In the genomic region with DNA sequence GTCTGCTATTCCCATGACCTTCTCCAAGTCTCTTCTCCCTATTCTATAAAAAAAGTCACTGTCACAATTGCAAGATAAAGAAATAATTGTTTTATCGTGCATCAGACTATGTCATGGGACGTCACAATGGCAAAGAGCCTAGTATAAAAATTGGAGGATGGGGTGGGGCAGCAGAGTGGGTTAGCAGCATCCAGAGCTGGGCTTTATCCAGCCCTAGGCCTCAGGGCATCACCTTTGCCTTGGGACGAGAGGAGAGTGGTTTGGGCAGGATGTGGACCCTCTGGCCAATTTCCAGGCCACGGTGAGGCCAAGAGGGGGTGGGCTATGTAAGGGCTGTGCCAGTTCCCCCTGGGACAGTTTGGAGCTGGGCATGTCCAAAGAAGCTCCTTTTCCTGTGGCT, we compare ENCODE assay signal across 18 cellular contexts. TPM values are rescaled to one million over a fixed set of nuclear protein-coding genes. Genes with fewer than 3 reads are reported as not detected.
DNase-seq lines count a peak whose midpoint lies in the region; ATAC-seq lines count a peak whose summit lies in the region.
"Had no signal": no experiment of that assay in that cellular context is flagged by ENCODE, and none has a peak within 500 bp of the region (broad histone marks: within the 10 kb centered on the region; RNA-seq: fewer than 3 reads in every experiment).

No MANE protein-coding gene starts in this region.

- peaks cover 67% of the 10 kb centered on the region for H3K36me3 Mint-ChIP-seq in activated T-cell treated with anti-CD3 and anti-CD28 coated beads, Interleukin-2, amount 50 U/mL, for 24 hours (ENCODE audit: low read depth)
- H3K36me3 Mint-ChIP-seq in T-helper 17 cell (ENCODE audit: low read depth) (peaks cover 5% of the 10 kb centered on the region), immature natural killer cell (peaks cover 0 to 17% (median 8%) of the 10 kb centered on the region in 3 donors)
- H3K36me3 Mint-ChIP-seq in stimulated activated effector memory CD8-positive, alpha-beta T cell treated with anti-CD3 and anti-CD28 coated beads, Interleukin-12 subunit alpha, Interleukin-12 subunit beta, amount 100 ng/mL, for 72 hours = peaks cover 64% of the 10 kb centered on the region

- no peak overlapping the region for H3K4me3 Mint-ChIP-seq in activated T-cell treated with anti-CD3 and anti-CD28 coated beads, Interleukin-2, amount 50 U/mL, for 24 hours
- H3K4me3 Mint-ChIP-seq in T-helper 17 cell (no peak overlapping the region), immature natural killer cell (no peak overlapping the region)
- H3K4me3 Mint-ChIP-seq in stimulated activated effector memory CD8-positive, alpha-beta T cell treated with anti-CD3 and anti-CD28 coated beads, Interleukin-12 subunit alpha, Interleukin-12 subunit beta, amount 100 ng/mL, for 72 hours = no peak overlapping the region
- H3K4me3 Mint-ChIP-seq: type B pancreatic cell had no signal

- ATAC-seq in T-helper 17 cell (no peak), HG02642 (IDR thresholded peaks at IDR 0.05; ENCODE audit: poor library complexity, unreplicated experiment) (no peak)
- no peak for ATAC-seq in stimulated activated effector memory CD8-positive, alpha-beta T cell treated with anti-CD3 and anti-CD28 coated beads, Interleukin-12 subunit alpha, Interleukin-12 subunit beta, amount 100 ng/mL, for 72 hours
- ATAC-seq: A549, left cardiac atrium had no signal

- H3K4me1 Mint-ChIP-seq in activated T-cell treated with anti-CD3 and anti-CD28 coated beads, Interleukin-2, amount 50 U/mL, for 24 hours (ENCODE audit: low read depth) = peaks cover 18% of the 10 kb centered on the region
- H3K4me1 Mint-ChIP-seq in T-helper 17 cell = peaks cover 32% of the 10 kb centered on the region
- peaks cover 45 to 66% of the 10 kb centered on the region in 2 donors for H3K4me1 Mint-ChIP-seq in immature natural killer cell
- H3K4me1 Mint-ChIP-seq in stimulated activated effector memory CD8-positive, alpha-beta T cell treated with anti-CD3 and anti-CD28 coated beads, Interleukin-12 subunit alpha, Interleukin-12 subunit beta, amount 100 ng/mL, for 72 hours = peaks cover 42% of the 10 kb centered on the region

- H3K9me3 Mint-ChIP-seq in activated T-cell treated with anti-CD3 and anti-CD28 coated beads, Interleukin-2, amount 50 U/mL, for 24 hours = no peaks in the 10 kb centered on the region
- no peaks in the 10 kb centered on the region for H3K9me3 Mint-ChIP-seq in immature natural killer cell
- H3K9me3 Mint-ChIP-seq in stimulated activated effector memory CD8-positive, alpha-beta T cell treated with anti-CD3 and anti-CD28 coated beads, Interleukin-12 subunit alpha, Interleukin-12 subunit beta, amount 100 ng/mL, for 72 hours = no peaks in the 10 kb centered on the region
- H3K9me3 Mint-ChIP-seq: type B pancreatic cell had no signal

- DNase-seq in activated T-cell treated with anti-CD3 and anti-CD28 coated beads, Interleukin-2, amount 50 U/mL, for 24 hours = peak; percentile 20
- no peak for DNase-seq in activated T-cell treated with anti-CD3 and anti-CD28 coated beads, Interleukin-2, amount 50 U/mL, for 1 hour
- DNase-seq in T-helper 17 cell = no peak
- DNase-seq in immature natural killer cell = no peak
- no peak for DNase-seq in stimulated activated effector memory CD8-positive, alpha-beta T cell treated with anti-CD3 and anti-CD28 coated beads, Interleukin-12 subunit alpha, Interleukin-12 subunit beta, amount 100 ng/mL, for 72 hours (ENCODE audit: low spot score in 2 of 2)
- no peak for DNase-seq in LoVo (ENCODE audit: low spot score)
- no peak for DNase-seq in AG20443 (ENCODE audit: low spot score)
- DNase-seq: activated CD4-positive, alpha-beta T cell treated with anti-CD3 and anti-CD28 coated beads, Interleukin-2, amount 50 U/mL, for 48 hours; aorta; DMS79 treated with DMSO at 0.1 percent for 48 hours; NCI-H1436 treated with DMSO at 0.1 percent for 48 hours; RPMI8226; small intestine had no signal

- no peaks in the 10 kb centered on the region for H3K9me3 ChIP-seq in T-helper 17 cell (ENCODE audit: control insufficient read depth, low read length, poor library complexity, severe bottlenecking)
- H3K9me3 ChIP-seq: A549, HAP-1 had no signal

- peak overlapping the region; percentile 76 for H3K27ac Mint-ChIP-seq in activated T-cell treated with anti-CD3 and anti-CD28 coated beads, Interleukin-2, amount 50 U/mL, for 24 hours
- H3K27ac Mint-ChIP-seq in T-helper 17 cell (peak overlapping the region; percentile 43), immature natural killer cell (peak overlapping the region in 5 of 6 donors; percentile 27 to 78 (median 70))
- H3K27ac Mint-ChIP-seq in stimulated activated effector memory CD8-positive, alpha-beta T cell treated with anti-CD3 and anti-CD28 coated beads, Interleukin-12 subunit alpha, Interleukin-12 subunit beta, amount 100 ng/mL, for 72 hours = peak overlapping the region; percentile 20

- no peaks in the 10 kb centered on the region for H3K27me3 Mint-ChIP-seq in activated T-cell treated with anti-CD3 and anti-CD28 coated beads, Interleukin-2, amount 50 U/mL, for 24 hours
- H3K27me3 Mint-ChIP-seq in T-helper 17 cell (no peaks in the 10 kb centered on the region), immature natural killer cell (ENCODE audit: low read depth in 3 of 3) (peaks cover 2 to 4% (median 2%) of the 10 kb centered on the region in 3 donors)
- H3K27me3 Mint-ChIP-seq: type B pancreatic cell had no signal

RNA-seq across cellular contexts. Expression of a gene that starts 25.7 kb away (rescaled TPM):
- not detected for total RNA-seq in T-helper 17 cell
- polyA plus RNA-seq in immature natural killer cell = under 1 TPM in 1 of 3 donors, not detected in 2; 0.08 TPM
- total RNA-seq: aorta had no signal
- polyA plus RNA-seq: aorta had no signal

Comparison
In these comparisons a context has a peak if more than half of its experiments do, and no peak if none do; other contexts are left out.
1. H3K27ac Mint-ChIP-seq: peak in every context shown above with its lines; median percentile 76 in activated T-cell treated with anti-CD3 and anti-CD28 coated beads, Interleukin-2, amount 50 U/mL, for 24 hours; 70 in immature natural killer cell; 43 in T-helper 17 cell; 20 in stimulated activated effector memory CD8-positive, alpha-beta T cell treated with anti-CD3 and anti-CD28 coated beads, Interleukin-12 subunit alpha, Interleukin-12 subunit beta, amount 100 ng/mL, for 72 hours.